ENCODE assay signal across 20 cellular contexts in genomic region chr5:154047324-154047723, GRCh38. TPM values are rescaled to one million over a fixed set of nuclear protein-coding genes. Genes with fewer than 3 reads are reported as not detected.
A peak's percentile ranks its signal among the peaks of the same experiment; 100 is the strongest.
DNase-seq lines count a peak whose midpoint lies in the region; ATAC-seq lines count a peak whose summit lies in the region.
"Had no signal": no experiment of that assay in that cellular context is flagged by ENCODE, and none has a peak within 500 bp of the region (broad histone marks: within the 10 kb centered on the region; RNA-seq: fewer than 3 reads in every experiment).

No MANE protein-coding gene starts in this region.

- H3K36me3 ChIP-seq in CD8-positive, alpha-beta memory T cell (ENCODE audit: insufficient read depth, low read length): peaks cover 18% of the 10 kb centered on the region

- H3K4me3 Mint-ChIP-seq in CD8-positive, alpha-beta memory T cell: peak overlapping the region in 6 of 7 donors; percentile 3 to 68 (median 47)
- H3K4me3 Mint-ChIP-seq in effector memory CD8-positive, alpha-beta T cell: peak overlapping the region; percentile 6 to 57
- H3K4me3 Mint-ChIP-seq: IgD-negative memory B cell, type B pancreatic cell had no signal

- no peaks in the 10 kb centered on the region for H3K4me1 ChIP-seq in CD8-positive, alpha-beta memory T cell (ENCODE audit: insufficient read depth, low read length)

- H3K9me3 Mint-ChIP-seq in CD8-positive, alpha-beta memory T cell: no peaks in the 10 kb centered on the region
- H3K9me3 Mint-ChIP-seq in effector memory CD8-positive, alpha-beta T cell: no peaks in the 10 kb centered on the region
- H3K9me3 Mint-ChIP-seq: IgD-negative memory B cell, type B pancreatic cell had no signal

- no peaks in the 10 kb centered on the region for H3K27me3 ChIP-seq in CD8-positive, alpha-beta memory T cell (ENCODE audit: insufficient read depth, low read length, poor library complexity, severe bottlenecking)

- H3K4me3 ChIP-seq in CD8-positive, alpha-beta memory T cell (ENCODE audit: low read length): no peak overlapping the region
- H3K4me3 ChIP-seq: SK-N-MC, smooth muscle cell had no signal

- H3K9me3 ChIP-seq in CD8-positive, alpha-beta memory T cell (ENCODE audit: low read length): no peaks in the 10 kb centered on the region

- no peak overlapping the region for H3K27ac ChIP-seq in CD8-positive, alpha-beta memory T cell (ENCODE audit: low read depth, low read length)
- H3K27ac ChIP-seq: SK-N-MC had no signal

- no peak for DNase-seq in CD8-positive, alpha-beta memory T cell
- no peak for DNase-seq in effector memory CD8-positive, alpha-beta T cell
- DNase-seq in AML-193 (lab: John Stamatoyannopoulos, UW): no peak
- no peak for DNase-seq in activated CD4-positive, alpha-beta T cell treated with anti-CD3 and anti-CD28 coated beads, Interleukin-2, amount 50 U/mL, for 4 hours
- DNase-seq: activated CD8-positive, alpha-beta memory T cell treated with anti-CD3 and anti-CD28 coated beads for 24 hours; activated effector memory CD4-positive, alpha-beta T cell treated with Interleukin-2 at 50 U/mL for 16 hours; HCEC 1CT; head of caudate nucleus; left ventricle myocardium superior; NCI-H524 treated with DMSO at 0.1 percent for 48 hours; RPMI8226; stimulated activated CD4-positive, alpha-beta T cell treated with anti-CD3 and anti-CD28 coated beads, Interleukin-2, amount 100 ng/mL, for 48 hours had no signal

- peaks cover 0 to 50% (median 10%) of the 10 kb centered on the region in 3 donors for H3K36me3 Mint-ChIP-seq in CD8-positive, alpha-beta memory T cell
- peaks cover 19% of the 10 kb centered on the region for H3K36me3 Mint-ChIP-seq in effector memory CD8-positive, alpha-beta T cell (ENCODE audit: insufficient read depth)

- POLR2A ChIA-PET in CD8-positive, alpha-beta memory T cell (lab: Charles Lee): interaction anchor here (2.0 kb wide), 1 partner anchor 9 kb away, joined by 11 read pairs; the partner anchor contains the start of genes FAM114A2 and MFAP3

- CTCF ChIA-PET in CD8-positive, alpha-beta memory T cell (lab: Charles Lee): interaction anchor here (1.8 kb wide), 1 partner anchor 25 kb away, joined by 4 read pairs; no protein-coding TSS in a partner anchor

- H3K27me3 Mint-ChIP-seq in CD8-positive, alpha-beta memory T cell: no peaks in the 10 kb centered on the region
- no peaks in the 10 kb centered on the region for H3K27me3 Mint-ChIP-seq in effector memory CD8-positive, alpha-beta T cell
- H3K27me3 Mint-ChIP-seq: IgD-negative memory B cell, type B pancreatic cell had no signal

- peaks cover 65 to 89% (median 79%) of the 10 kb centered on the region in 3 donors for H3K4me1 Mint-ChIP-seq in CD8-positive, alpha-beta memory T cell
- peaks cover 31 to 66% of the 10 kb centered on the region in 2 donors for H3K4me1 Mint-ChIP-seq in effector memory CD8-positive, alpha-beta T cell (ENCODE audit: low read depth in 2 of 2)

- peak; percentile 48 for ATAC-seq in GM18870 (IDR thresholded peaks at IDR 0.05; ENCODE audit: unreplicated experiment)
- peak; percentile 50 for ATAC-seq in HG03175 (IDR thresholded peaks at IDR 0.05; ENCODE audit: unreplicated experiment)
- ATAC-seq in effector memory CD8-positive, alpha-beta T cell (replicated peaks): peak; percentile 32
- ATAC-seq in HG03095 (IDR thresholded peaks at IDR 0.05; ENCODE audit: unreplicated experiment): no peak
- ATAC-seq in HG03039 (IDR thresholded peaks at IDR 0.05; ENCODE audit: unreplicated experiment): no peak
- ATAC-seq: left ventricle myocardium superior had no signal

- peak overlapping the region; percentile 38 to 92 (median 83) for H3K27ac Mint-ChIP-seq in CD8-positive, alpha-beta memory T cell
- H3K27ac Mint-ChIP-seq in effector memory CD8-positive, alpha-beta T cell: peak overlapping the region; percentile 49 to 92
- H3K27ac Mint-ChIP-seq: type B pancreatic cell had no signal

RNA-seq across cellular contexts. Expression of gene MFAP3, which starts 8.6 kb away (rescaled TPM):
- total RNA-seq in CD8-positive, alpha-beta memory T cell: 10 to 100 TPM; 17.5 to 20.5 TPM
- 5.8 TPM for polyA plus RNA-seq in CD8-positive, alpha-beta memory T cell

RNA-seq across cellular contexts. Expression of gene FAM114A2, which starts 8.6 kb away (rescaled TPM):
- total RNA-seq in CD8-positive, alpha-beta memory T cell: 10 to 100 TPM; 23.4 to 26.6 TPM
- 17.9 TPM for polyA plus RNA-seq in CD8-positive, alpha-beta memory T cell

Comparison
In these comparisons a context has a peak if more than half of its experiments do, and no peak if none do; other contexts are left out.
1. ATAC-seq: peak in GM18870 (single experiment), HG03175 (single experiment) and effector memory CD8-positive, alpha-beta T cell (single experiment); none in HG03095 (single experiment) and HG03039 (single experiment).